1 cellular context compared by ENCODE assay signal in genomic region chr13:113916330-113916815, GRCh38.
TF ChIP-seq lines count a peak whose summit lies in the region.

No MANE protein-coding gene starts in this region.

TF ChIP-seq in A549, 52 proteins besides CTCF, POLR2A, EP300 and RAD21:
- TF ChIP-seq POLR2AphosphoS2 (conservative IDR thresholded peaks at IDR 0.05; ENCODE audit: low read length) (no peak), CEBPB (IDR thresholded peaks at IDR 0.05) (peak; percentile 62 to 81; a peak in 2 of 4 replicates)
- TF ChIP-seq, protein P1, sequence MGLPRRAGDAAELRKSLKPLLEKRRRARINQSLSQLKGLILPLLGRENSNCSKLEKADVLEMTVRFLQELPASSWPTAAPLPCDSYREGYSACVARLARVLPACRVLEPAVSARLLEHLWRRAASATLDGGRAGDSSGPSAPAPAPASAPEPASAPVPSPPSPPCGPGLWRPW (IDR thresholded peaks at IDR 0.05), result peak; percentile 86; the same call in 1 of the 2 replicates
TF ChIP-seq in A549: peak in this region for 2.
